8 cellular contexts compared by ENCODE assay signal in the genomic region with DNA sequence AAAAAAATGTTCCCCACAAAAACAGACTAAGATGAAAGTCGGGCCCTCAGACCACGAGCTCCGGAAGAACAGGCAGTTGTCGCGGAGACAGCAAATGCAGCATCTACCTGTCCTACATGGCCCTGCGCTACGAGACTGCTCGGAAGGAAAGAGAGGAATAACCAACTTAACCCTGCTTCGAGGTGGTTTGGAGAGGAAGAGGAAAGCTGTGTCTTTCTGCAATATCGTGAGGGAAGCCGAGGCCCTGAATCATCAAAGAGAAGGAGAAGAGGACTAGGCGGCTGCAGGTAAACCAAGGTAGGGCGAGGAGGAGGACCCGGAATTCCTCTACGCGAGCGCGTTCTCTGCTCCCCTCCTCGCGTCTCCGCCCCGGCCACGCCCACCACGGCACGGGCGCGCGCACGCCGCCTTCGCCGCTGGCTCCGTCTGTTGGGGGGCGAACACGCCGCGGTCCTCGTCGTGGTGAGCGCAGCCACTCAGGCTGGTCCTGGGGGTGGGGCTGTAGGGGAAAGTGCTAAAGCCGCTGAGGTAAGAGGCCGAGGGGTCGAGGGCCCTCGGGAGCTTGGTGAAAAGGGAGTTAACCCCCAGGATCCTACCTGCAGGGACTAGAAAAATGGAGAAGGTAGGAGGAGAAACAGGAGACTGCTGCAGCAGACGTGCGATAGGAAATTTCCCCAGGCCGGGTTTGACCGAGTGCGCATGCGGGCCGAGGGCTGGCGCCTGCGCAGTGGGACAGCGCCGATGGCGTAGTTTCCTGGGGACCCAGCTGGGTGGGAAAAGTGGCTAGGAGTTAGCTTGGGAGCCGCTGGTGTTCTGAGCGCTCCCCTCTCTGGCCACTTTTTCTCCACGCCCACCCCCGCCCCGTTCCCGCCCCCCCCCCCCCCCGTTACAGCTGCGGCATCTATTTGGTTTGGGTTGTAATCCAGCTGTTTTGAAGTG.
DNase-seq lines count a peak whose midpoint lies in the region; ATAC-seq and TF ChIP-seq lines count a peak whose summit lies in the region.

ANAPC16 (plus strand) TSS at position 402 of the 939 bp plus-strand sequence. CDS start 7,903 bp downstream, outside the sequence.
ASCC1 (minus strand) TSS at position 666 of the 939 bp plus-strand sequence. CDS start 2,978 bp downstream, outside the sequence.

- H3K4me3 ChIP-seq in AG09309 (ENCODE audit: control insufficient read depth, low read depth, low read length): peak within 1 kb of the TSS; percentile 76

- DNase-seq in AG09309 (ENCODE audit: low read depth) (peak; percentile 66), NCI-H446 (lab: John Stamatoyannopoulos, UW) (peak; percentile 74 to 84), inferior parietal cortex (ENCODE audit: extremely low spot score) (peak; percentile 96), smooth muscle cell of the brain vasculature (ENCODE audit: low read depth, low spot score) (peak; percentile 87)
- DNase-seq in activated CD4-positive, CD25-positive, alpha-beta regulatory T cell treated with anti-CD3 and anti-CD28 coated beads, Interleukin-2, amount 50 U/mL, for 16 hours (ENCODE audit: low read depth, low spot score): peak; percentile 88
- DNase-seq in central memory CD4-positive, alpha-beta T cell: peak; percentile 95

- ATAC-seq in GM19025 (IDR thresholded peaks at IDR 0.05; ENCODE audit: low read depth, unreplicated experiment): peak; percentile 76
- ATAC-seq in HG03280 (IDR thresholded peaks at IDR 0.05; ENCODE audit: unreplicated experiment): peak; percentile 87

- TF ChIP-seq CTCF in AG09309 (IDR thresholded peaks at IDR 0.05; ENCODE audit: control insufficient read depth, insufficient read depth, low read depth, low read length, missing control alignments): no peak

Comparison
In these comparisons a context has a peak if more than half of its experiments do, and no peak if none do; other contexts are left out.
1. Peak in every context shown above with its lines: DNase-seq, ATAC-seq and H3K4me3 ChIP-seq.